ENCODE assay signal across 8 cellular contexts in genomic region chr4:86961605-86962295, GRCh38. TPM values are rescaled to one million over a fixed set of nuclear protein-coding genes. Genes with fewer than 3 reads are reported as not detected.
DNase-seq lines count a peak whose midpoint lies in the region; ATAC-seq and TF ChIP-seq lines count a peak whose summit lies in the region.

No MANE protein-coding gene starts in this region.

- no peak overlapping the region for H3K27ac Mint-ChIP-seq in activated naive CD4-positive, alpha-beta T cell treated with anti-CD3 and anti-CD28 coated beads for 36 hours
- H3K27ac Mint-ChIP-seq in activated naive CD4-positive, alpha-beta T cell treated with anti-CD3 and anti-CD28 coated beads, Interleukin-2, amount 50 U/mL, for 24 hours = peak overlapping the region; percentile 23
- no peak overlapping the region for H3K27ac Mint-ChIP-seq in stimulated activated effector memory CD8-positive, alpha-beta T cell treated with anti-CD3 and anti-CD28 coated beads, Interleukin-12 subunit alpha, Interleukin-12 subunit beta, amount 100 ng/mL, for 72 hours

- peak; percentile 48 for DNase-seq in activated naive CD4-positive, alpha-beta T cell treated with anti-CD3 and anti-CD28 coated beads for 36 hours
- no peak for DNase-seq in activated naive CD4-positive, alpha-beta T cell treated with anti-CD3 and anti-CD28 coated beads, Interleukin-2, amount 50 U/mL, for 16 hours
- DNase-seq in NCI-H1417 (lab: John Stamatoyannopoulos, UW) (peak; percentile 33 to 93 (median 74)), mucosa of descending colon (no peak), NCI-H1694 (lab: John Stamatoyannopoulos, UW) (no peak)
- DNase-seq in stimulated activated effector memory CD8-positive, alpha-beta T cell treated with anti-CD3 and anti-CD28 coated beads, Interleukin-12 subunit alpha, Interleukin-12 subunit beta, amount 100 ng/mL, for 72 hours (ENCODE audit: low spot score in 2 of 2) = no peak

- intact Hi-C loops in activated naive CD4-positive, alpha-beta T cell treated with anti-CD3 and anti-CD28 coated beads for 36 hours (cut with micrococcal nuclease) = loop anchor here (2.0 kb wide), 1 partner anchor 15 kb away; no protein-coding TSS in a partner anchor
- intact Hi-C loops in mucosa of descending colon (cut with DNase I, micrococcal nuclease) = no loop called here

- peaks cover 40% of the 10 kb centered on the region for H3K4me1 Mint-ChIP-seq in activated naive CD4-positive, alpha-beta T cell treated with anti-CD3 and anti-CD28 coated beads for 36 hours (ENCODE audit: low read depth)
- peaks cover 49% of the 10 kb centered on the region for H3K4me1 Mint-ChIP-seq in activated naive CD4-positive, alpha-beta T cell treated with anti-CD3 and anti-CD28 coated beads, Interleukin-2, amount 50 U/mL, for 24 hours
- peaks cover 34% of the 10 kb centered on the region for H3K4me1 Mint-ChIP-seq in stimulated activated effector memory CD8-positive, alpha-beta T cell treated with anti-CD3 and anti-CD28 coated beads, Interleukin-12 subunit alpha, Interleukin-12 subunit beta, amount 100 ng/mL, for 72 hours

- no peaks in the 10 kb centered on the region for H3K9me3 Mint-ChIP-seq in activated naive CD4-positive, alpha-beta T cell treated with anti-CD3 and anti-CD28 coated beads for 36 hours
- H3K9me3 Mint-ChIP-seq in activated naive CD4-positive, alpha-beta T cell treated with anti-CD3 and anti-CD28 coated beads, Interleukin-2, amount 50 U/mL, for 24 hours = no peaks in the 10 kb centered on the region
- H3K9me3 Mint-ChIP-seq in stimulated activated effector memory CD8-positive, alpha-beta T cell treated with anti-CD3 and anti-CD28 coated beads, Interleukin-12 subunit alpha, Interleukin-12 subunit beta, amount 100 ng/mL, for 72 hours = no peaks in the 10 kb centered on the region

- H3K27me3 Mint-ChIP-seq in activated naive CD4-positive, alpha-beta T cell treated with anti-CD3 and anti-CD28 coated beads for 36 hours (ENCODE audit: low read depth) = no peaks in the 10 kb centered on the region
- no peaks in the 10 kb centered on the region for H3K27me3 Mint-ChIP-seq in activated naive CD4-positive, alpha-beta T cell treated with anti-CD3 and anti-CD28 coated beads, Interleukin-2, amount 50 U/mL, for 24 hours

- CTCF ChIA-PET in activated naive CD4-positive, alpha-beta T cell treated with anti-CD3 and anti-CD28 coated beads for 36 hours (lab: Charles Lee) = interaction anchor here (0.6 to 1.8 kb wide), 3 partner anchors 10 to 102 kb away, joined by 4 to 8 read pairs (median 4); partner anchors contain the start of gene AFF1

- H3K4me1 ChIP-seq in mucosa of descending colon (ENCODE audit: low read depth) = peaks cover 6% of the 10 kb centered on the region

- peak; percentile 91 for ATAC-seq in HG02798 (IDR thresholded peaks at IDR 0.05; ENCODE audit: poor library complexity, unreplicated experiment)
- peak; percentile 85 for ATAC-seq in mucosa of descending colon
- no peak for ATAC-seq in stimulated activated effector memory CD8-positive, alpha-beta T cell treated with anti-CD3 and anti-CD28 coated beads, Interleukin-12 subunit alpha, Interleukin-12 subunit beta, amount 100 ng/mL, for 72 hours

- peaks cover 12% of the 10 kb centered on the region for H3K36me3 Mint-ChIP-seq in activated naive CD4-positive, alpha-beta T cell treated with anti-CD3 and anti-CD28 coated beads for 36 hours (ENCODE audit: low read depth)
- peaks cover 2% of the 10 kb centered on the region for H3K36me3 Mint-ChIP-seq in activated naive CD4-positive, alpha-beta T cell treated with anti-CD3 and anti-CD28 coated beads, Interleukin-2, amount 50 U/mL, for 24 hours
- peaks cover 22% of the 10 kb centered on the region for H3K36me3 Mint-ChIP-seq in stimulated activated effector memory CD8-positive, alpha-beta T cell treated with anti-CD3 and anti-CD28 coated beads, Interleukin-12 subunit alpha, Interleukin-12 subunit beta, amount 100 ng/mL, for 72 hours

- no peak for TF ChIP-seq CTCF in mucosa of descending colon (IDR thresholded peaks at IDR 0.05)

- H3K9me3 ChIP-seq in mucosa of descending colon = no peaks in the 10 kb centered on the region

- no peaks in the 10 kb centered on the region for H3K36me3 ChIP-seq in mucosa of descending colon (ENCODE audit: low read depth)

- H3K4me3 Mint-ChIP-seq in activated naive CD4-positive, alpha-beta T cell treated with anti-CD3 and anti-CD28 coated beads for 36 hours = no peak overlapping the region
- peak overlapping the region; percentile 16 for H3K4me3 Mint-ChIP-seq in activated naive CD4-positive, alpha-beta T cell treated with anti-CD3 and anti-CD28 coated beads, Interleukin-2, amount 50 U/mL, for 24 hours
- H3K4me3 Mint-ChIP-seq in stimulated activated effector memory CD8-positive, alpha-beta T cell treated with anti-CD3 and anti-CD28 coated beads, Interleukin-12 subunit alpha, Interleukin-12 subunit beta, amount 100 ng/mL, for 72 hours = no peak overlapping the region

- no peak overlapping the region for H3K4me3 ChIP-seq in mucosa of descending colon

RNA-seq across cellular contexts. Expression of gene AFF1, which starts 26.9 kb away (rescaled TPM):
- 10 to 100 TPM; 46.6 to 50.6 TPM for total RNA-seq in activated naive CD4-positive, alpha-beta T cell treated with anti-CD3 and anti-CD28 coated beads for 36 hours
- 100 to 1,000 TPM in 2 of 3 donors, 10 to 100 TPM in 1; 84.0 to 150 (median 120) TPM for total RNA-seq in mucosa of descending colon

Comparison
In these comparisons a context has a peak if more than half of its experiments do, and no peak if none do; other contexts are left out.
1. DNase-seq: peak in activated naive CD4-positive, alpha-beta T cell treated with anti-CD3 and anti-CD28 coated beads for 36 hours (single experiment) and NCI-H1417 (3 of 3); none in activated naive CD4-positive, alpha-beta T cell treated with anti-CD3 and anti-CD28 coated beads, Interleukin-2, amount 50 U/mL, for 16 hours (single experiment), mucosa of descending colon (0 of 3), NCI-H1694 (single experiment) and stimulated activated effector memory CD8-positive, alpha-beta T cell treated with anti-CD3 and anti-CD28 coated beads, Interleukin-12 subunit alpha, Interleukin-12 subunit beta, amount 100 ng/mL, for 72 hours (0 of 2).